Comparison of ENCODE assay signal across 8 cellular contexts in genomic region chr4:101347267-101347556, GRCh38. TPM values are rescaled to one million over a fixed set of nuclear protein-coding genes. Genes with fewer than 3 reads are reported as not detected.
A peak's percentile ranks its signal among the peaks of the same experiment; 100 is the strongest.
DNase-seq lines count a peak whose midpoint lies in the region; ATAC-seq and TF ChIP-seq lines count a peak whose summit lies in the region.

TSS of gene PPP3CA (minus strand) at chr4:101347526.

- H3K4me1 Mint-ChIP-seq in T-helper 2 cell treated with Interferon-gamma antibody and Interleukin-4, amounts not matched to agents 5 μg/mL and 100 μg/mL, for 36 hours (ENCODE audit: low read depth): peaks cover 31% of the 10 kb centered on the region
- peaks cover 14% of the 10 kb centered on the region for H3K4me1 Mint-ChIP-seq in progenitor cell of endocrine pancreas (ENCODE audit: low read depth)

- TF ChIP-seq POLR2A in GM18505 (IDR thresholded peaks at IDR 0.05; ENCODE audit: borderline replicate concordance, extremely low read depth, insufficient read depth, insufficient read length) (peak; percentile 28), gastroesophageal sphincter (IDR thresholded peaks at IDR 0.05) (peak; percentile 64 to 66)

- H3K4me3 Mint-ChIP-seq in T-helper 2 cell treated with Interferon-gamma antibody and Interleukin-4, amounts not matched to agents 5 μg/mL and 100 μg/mL, for 36 hours: peak within 1 kb of the TSS; percentile 95
- peak within 1 kb of the TSS; percentile 95 for H3K4me3 Mint-ChIP-seq in progenitor cell of endocrine pancreas (ENCODE audit: low read depth)

- H3K27me3 Mint-ChIP-seq in T-helper 2 cell treated with Interferon-gamma antibody and Interleukin-4, amounts not matched to agents 5 μg/mL and 100 μg/mL, for 36 hours (ENCODE audit: low read depth): peaks cover 55% of the 10 kb centered on the region
- peaks cover 6% of the 10 kb centered on the region for H3K27me3 Mint-ChIP-seq in progenitor cell of endocrine pancreas

- H3K36me3 Mint-ChIP-seq in T-helper 2 cell treated with Interferon-gamma antibody and Interleukin-4, amounts not matched to agents 5 μg/mL and 100 μg/mL, for 36 hours (ENCODE audit: low read depth): peaks cover 5% of the 10 kb centered on the region
- no peaks in the 10 kb centered on the region for H3K36me3 Mint-ChIP-seq in progenitor cell of endocrine pancreas (ENCODE audit: insufficient read depth)

- peak within 1 kb of the TSS; percentile 62 to 99 (median 97) for H3K27ac ChIP-seq in gastroesophageal sphincter

- H3K27ac Mint-ChIP-seq in T-helper 2 cell treated with Interferon-gamma antibody and Interleukin-4, amounts not matched to agents 5 μg/mL and 100 μg/mL, for 36 hours: peak within 1 kb of the TSS; percentile 94
- peak within 1 kb of the TSS; percentile 98 for H3K27ac Mint-ChIP-seq in progenitor cell of endocrine pancreas

- H3K9me3 ChIP-seq in gastroesophageal sphincter: no peaks in the 10 kb centered on the region

- H3K4me3 ChIP-seq in gastroesophageal sphincter: peak within 1 kb of the TSS; percentile 92 to 98

- ATAC-seq in GM18505 (IDR thresholded peaks at IDR 0.05; ENCODE audit: unreplicated experiment) (peak; percentile 15), HG02571 (IDR thresholded peaks at IDR 0.05; ENCODE audit: unreplicated experiment) (peak; percentile 16), gastroesophageal sphincter (no peak), HG03108 (IDR thresholded peaks at IDR 0.05; ENCODE audit: unreplicated experiment) (no peak)

- H3K27me3 ChIP-seq in gastroesophageal sphincter: no peaks in the 10 kb centered on the region

- DNase-seq in T-helper 2 cell treated with Interferon-gamma antibody and Interleukin-4, amounts not matched to agents 5 μg/mL and 100 μg/mL, for 36 hours (ENCODE audit: low spot score): no peak
- DNase-seq in progenitor cell of endocrine pancreas (ENCODE audit: low spot score, unreplicated experiment): no peak
- DNase-seq in NCI-H1694 (lab: John Stamatoyannopoulos, UW): no peak
- no peak for DNase-seq in NCI-H524 (lab: John Stamatoyannopoulos, UW)

- H3K36me3 ChIP-seq in gastroesophageal sphincter: no peaks in the 10 kb centered on the region

- no peak for TF ChIP-seq EP300 in gastroesophageal sphincter (IDR thresholded peaks at IDR 0.05)

- H3K4me1 ChIP-seq in gastroesophageal sphincter: peaks cover 0 to 42% (median 5%) of the 10 kb centered on the region in 3 donors

- TF ChIP-seq CTCF in gastroesophageal sphincter (IDR thresholded peaks at IDR 0.05): no peak
- no peak for TF ChIP-seq CTCF in progenitor cell of endocrine pancreas (IDR thresholded peaks at IDR 0.05; ENCODE audit: unreplicated experiment)

- no CpG with 5 or more reads among the region's 41 CpGs for WGBS in gastroesophageal sphincter (ENCODE audit: low coverage in 1 of 2), 2 donors

- no peaks in the 10 kb centered on the region for H3K9me3 Mint-ChIP-seq in T-helper 2 cell treated with Interferon-gamma antibody and Interleukin-4, amounts not matched to agents 5 μg/mL and 100 μg/mL, for 36 hours
- H3K9me3 Mint-ChIP-seq in progenitor cell of endocrine pancreas (ENCODE audit: low read depth): no peaks in the 10 kb centered on the region

RNA-seq across cellular contexts. Expression of gene PPP3CA, which starts in this region (rescaled TPM):
- total RNA-seq in gastroesophageal sphincter: 10 to 100 TPM; 21.1 to 29.2 (median 24.8) TPM
- 22.5 and 27.4 TPM in 2 replicates for total RNA-seq in progenitor cell of endocrine pancreas

Comparison
In these comparisons a context has a peak if more than half of its experiments do, and no peak if none do; other contexts are left out.
1. ATAC-seq: peak in GM18505 (single experiment) and HG02571 (single experiment); none in gastroesophageal sphincter (single experiment) and HG03108 (single experiment).